Comparison of ENCODE assay signal across 8 cellular contexts in the genomic region with DNA sequence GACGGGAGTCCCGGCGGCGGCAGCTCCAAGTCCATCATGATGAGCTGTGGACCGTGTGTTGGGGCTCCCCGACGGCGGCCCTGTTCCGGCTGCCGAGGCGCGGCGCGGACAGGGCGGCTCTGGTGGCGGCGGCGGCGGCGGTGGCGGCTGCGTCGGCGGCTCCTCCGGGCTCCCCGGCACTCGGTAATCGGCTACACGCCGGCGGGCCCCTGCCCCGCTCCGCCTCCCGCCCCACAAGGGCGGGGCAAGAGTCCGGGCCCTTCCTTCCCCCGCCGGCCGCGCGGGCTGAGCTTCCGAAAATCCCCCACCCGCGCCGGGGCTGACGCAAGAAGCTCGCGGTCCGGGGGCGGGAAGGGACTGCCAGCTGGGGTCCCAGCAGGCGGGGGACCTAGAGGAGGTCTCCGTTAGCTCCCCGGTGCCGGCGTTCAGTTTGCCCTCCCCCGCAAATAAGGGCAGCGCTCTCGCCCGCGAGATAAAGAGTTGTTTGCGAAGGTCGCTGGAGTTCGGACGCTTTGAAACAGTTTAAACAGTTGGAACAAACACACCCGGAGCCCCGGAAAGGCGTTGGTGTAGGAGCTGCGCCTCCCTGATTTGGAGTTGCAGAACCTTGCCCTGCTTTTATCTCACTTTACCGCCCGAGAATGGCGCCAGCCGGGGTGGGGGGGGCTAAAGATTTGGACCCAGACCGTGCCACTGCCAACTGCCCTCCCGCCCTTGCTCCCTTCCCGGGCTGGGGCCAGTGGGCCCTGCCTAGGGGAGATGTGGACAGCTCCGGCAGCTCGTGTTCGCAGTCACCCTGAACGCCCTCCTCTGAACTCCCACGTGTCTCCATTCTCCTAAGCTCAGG. TPM values are rescaled to one million over a fixed set of nuclear protein-coding genes. Genes with fewer than 3 reads are reported as not detected.
DNase-seq lines count a peak whose midpoint lies in the region; ATAC-seq and TF ChIP-seq lines count a peak whose summit lies in the region.

TSS of gene NFE2L2 (minus strand) at position 189 of the 847 bp plus-strand sequence. CDS start at position 38, 151 bp downstream.

- in situ Hi-C loops in IMR-90 (cut with MboI; ENCODE audit: low sequenced_read_pairs) = loop anchor here (5.0 kb wide), 1 partner anchor 68 kb away; no protein-coding TSS in a partner anchor

- peak within 1 kb of the TSS; percentile 77 for H2AK5ac ChIP-seq in IMR-90 (ENCODE audit: low read depth, low read length)

- dilution Hi-C loops in IMR-90 (cut with HindIII; ENCODE audit: low sequenced_read_pairs, unreplicated experiment) = no loop called here

- TF ChIP-seq CTCF in IMR-90 (conservative IDR thresholded peaks at IDR 0.05; ENCODE audit: low read depth, low read length) (0 out of 2 replicates have a peak, but pooled peaks have one; percentile 1), PC-3 (conservative IDR thresholded peaks at IDR 0.05; ENCODE audit: low read depth, low read length) (no peak), epithelial cell of esophagus (IDR thresholded peaks at IDR 0.05; ENCODE audit: insufficient read depth, low read depth, low read length, missing control alignments) (no peak)

- peaks cover 5% of the 10 kb centered on the region for H3K4me1 ChIP-seq in IMR-90 (ENCODE audit: control insufficient read depth, insufficient read depth, low read length)
- peaks cover 28% of the 10 kb centered on the region for H3K4me1 ChIP-seq in PC-3 (ENCODE audit: insufficient read depth, low read length)
- peaks cover 44% of the 10 kb centered on the region for H3K4me1 ChIP-seq in mononuclear cell (ENCODE audit: insufficient read depth, low read length)

- intact Hi-C loops in IMR-90 (cut with micrococcal nuclease) = loop anchor here (5.0 to 10.0 kb wide), 3 partner anchors 133 to 458 kb away; no protein-coding TSS in a partner anchor
- intact Hi-C loops in PC-3 (cut with micrococcal nuclease) = loop anchor here (1.0 to 5.0 kb wide), 3 partner anchors 37 to 153 kb away; no protein-coding TSS in a partner anchor

- ATAC-seq in GM21528 (IDR thresholded peaks at IDR 0.05; ENCODE audit: low FRiP score, unreplicated experiment) = peak; percentile 71
- peak; percentile 84 for ATAC-seq in IMR-90 (ENCODE audit: low read depth)
- ATAC-seq in PC-3 = peak; percentile 72

- DNase-seq in DMS 273 treated with DMSO at 0.1 percent for 48 hours (lab: John Stamatoyannopoulos, UW) (peak; percentile 85), IMR-90 (peak; percentile 91), PC-3 (peak; percentile 86), activated T-cell treated with anti-CD3 and anti-CD28 coated beads for 4 hours (peak; percentile 98), epithelial cell of esophagus (ENCODE audit: low read depth) (peak; percentile 92)
- peak; percentile 94 to 95 for DNase-seq in stimulated activated CD8-positive, alpha-beta memory T cell treated with anti-CD3 and anti-CD28 coated beads, Interleukin-2, amount 100 ng/mL, for 48 hours (ENCODE audit: low read depth in 2 of 2)

- H3K4me3 ChIP-seq in IMR-90 (ENCODE audit: insufficient read depth, low read depth, low read length) = peak within 1 kb of the TSS; percentile 69
- peak within 1 kb of the TSS; percentile 81 for H3K4me3 ChIP-seq in PC-3 (ENCODE audit: low read length)
- H3K4me3 ChIP-seq in epithelial cell of esophagus (ENCODE audit: low read length) = peak within 1 kb of the TSS; percentile 86
- peak within 1 kb of the TSS; percentile 87 for H3K4me3 ChIP-seq in mononuclear cell (ENCODE audit: low read length)

- peak within 1 kb of the TSS; percentile 74 to 91 for H4K8ac ChIP-seq in IMR-90 (ENCODE audit: low read depth in 2 of 2, low read length in 2 of 2)

- H3K23ac ChIP-seq in IMR-90 (ENCODE audit: low read depth, low read length) = peak within 1 kb of the TSS; percentile 91

- POLR2A ChIA-PET in IMR-90 (lab: Charles Lee; ENCODE audit: unreplicated experiment) = interaction anchor here (0.5 to 1.7 kb wide), 9 partner anchors 10 to 101 kb away, joined by 3 to 9 read pairs (median 4); no protein-coding TSS in a partner anchor
- POLR2A ChIA-PET in PC-3 (lab: Charles Lee; ENCODE audit: unreplicated experiment) = interaction anchor here (0.6 to 1.0 kb wide), 7 partner anchors 20 to 150 kb away, joined by 3 to 21 read pairs (median 5); no protein-coding TSS in a partner anchor

- H3K79me2 ChIP-seq in PC-3 (ENCODE audit: low read length) = peaks cover 51% of the 10 kb centered on the region

- no peaks in the 10 kb centered on the region for H3K27me3 ChIP-seq in IMR-90 (ENCODE audit: control insufficient read depth, insufficient read depth, low read length)
- no peaks in the 10 kb centered on the region for H3K27me3 ChIP-seq in PC-3 (ENCODE audit: low read length)
- H3K27me3 ChIP-seq in mononuclear cell (ENCODE audit: insufficient read depth, low read length) = no peaks in the 10 kb centered on the region

- peak within 1 kb of the TSS; percentile 91 for H3K14ac ChIP-seq in IMR-90 (replicated peaks; ENCODE audit: low read depth, low read length)

- peak within 1 kb of the TSS; percentile 96 for H3K9ac ChIP-seq in IMR-90 (ENCODE audit: low read depth, low read length)
- H3K9ac ChIP-seq in PC-3 (ENCODE audit: low read length) = peak within 1 kb of the TSS; percentile 99

- H3K56ac ChIP-seq in IMR-90 (ENCODE audit: extremely low read depth, insufficient read depth, low read length) = peak within 1 kb of the TSS; percentile 94

- H3K79me1 ChIP-seq in IMR-90 (ENCODE audit: low read depth in 1 of 2, low read length in 2 of 2) = peaks cover 0 to 5% of the 10 kb centered on the region in 2 experiments; a peak in 1 of 4 replicates

- CTCF ChIA-PET in IMR-90 (lab: Yijun Ruan, JAX) (interaction anchor here (0.6 to 3.2 kb wide), 9 partner anchors 9 to 1868 kb away, joined by 3 to 29 read pairs (median 4); no protein-coding TSS in a partner anchor), PC-3 (lab: Charles Lee) (interaction anchor here (0.9 kb wide), 1 partner anchor 99 kb away, joined by 6 read pairs; no protein-coding TSS in a partner anchor)

- peak within 1 kb of the TSS; percentile 83; the same call in 2 of the 3 replicates for H2BK15ac ChIP-seq in IMR-90 (ENCODE audit: low read depth, low read length)

- H3K4me2 ChIP-seq in IMR-90 (ENCODE audit: low read depth, low read length) (peak within 1 kb of the TSS; percentile 87), PC-3 (ENCODE audit: low read length) (peak within 1 kb of the TSS; percentile 87)

- peak within 1 kb of the TSS; percentile 99 for H3K27ac ChIP-seq in IMR-90 (ENCODE audit: insufficient read depth, low read length)
- H3K27ac ChIP-seq in PC-3 (ENCODE audit: low read length) = peak within 1 kb of the TSS; percentile 95

- peak; percentile 88 for TF ChIP-seq POLR2A in IMR-90 (IDR thresholded peaks at IDR 0.05; ENCODE audit: low read depth, low read length)

- WGBS in IMR-90 (ENCODE audit: extremely low coverage in 2 of 2, insufficient read length in 1 of 2), 2 experiments = 0% methylated on average over 24 of the region's 80 CpGs; no CpG with 5 or more reads in 1 of the 2 experiments

- H3F3A ChIP-seq in PC-3 (ENCODE audit: low read length, unreplicated experiment) = no peaks in the 10 kb centered on the region

- TF ChIP-seq RAD21 in IMR-90 (IDR thresholded peaks at IDR 0.05; ENCODE audit: low read length) = no peak

- peak within 1 kb of the TSS; percentile 95 for H3K18ac ChIP-seq in IMR-90 (ENCODE audit: low read depth, low read length)

- BruUV-seq in IMR-90 (replicated peaks; lab: Mats Ljungman, UMichigan) (TSS peak; percentile 92), PC-3 (replicated peaks; lab: Mats Ljungman, UMichigan) (TSS peak; percentile 96)

- peak within 1 kb of the TSS; percentile 85 for H4K5ac ChIP-seq in IMR-90 (ENCODE audit: low read depth, low read length)

- H3K4ac ChIP-seq in IMR-90 (ENCODE audit: low read depth, low read length) = peak within 1 kb of the TSS; percentile 95

- no peaks in the 10 kb centered on the region for H3K9me3 ChIP-seq in IMR-90 (ENCODE audit: control insufficient read depth, insufficient read depth, low read length)
- no peaks in the 10 kb centered on the region for H3K9me3 ChIP-seq in PC-3 (ENCODE audit: low read length)
- no peaks in the 10 kb centered on the region for H3K9me3 ChIP-seq in mononuclear cell (ENCODE audit: low read depth, low read length)

- H4K91ac ChIP-seq in IMR-90 (ENCODE audit: insufficient read depth, low read depth, low read length) = peak within 1 kb of the TSS; percentile 94

- H2BK20ac ChIP-seq in IMR-90 (ENCODE audit: low read depth, low read length) = peak within 1 kb of the TSS; percentile 72

- H4K20me1 ChIP-seq in IMR-90 (ENCODE audit: insufficient read depth, low read length) = peaks cover 31% of the 10 kb centered on the region
- peaks cover 32% of the 10 kb centered on the region for H4K20me1 ChIP-seq in PC-3 (ENCODE audit: low read length)

- H2BK120ac ChIP-seq in IMR-90 (ENCODE audit: low read depth, low read length) = peak within 1 kb of the TSS; percentile 92

- no peaks in the 10 kb centered on the region for H3K36me3 ChIP-seq in IMR-90 (ENCODE audit: control insufficient read depth, insufficient read depth, low read length)
- H3K36me3 ChIP-seq in PC-3 (ENCODE audit: low read depth, low read length) = no peaks in the 10 kb centered on the region

- peak within 1 kb of the TSS; percentile 97 for H2BK5ac ChIP-seq in IMR-90 (ENCODE audit: low read depth, low read length, poor library complexity, severe bottlenecking)

- peak within 1 kb of the TSS; percentile 90 for H2AFZ ChIP-seq in IMR-90 (replicated peaks; ENCODE audit: low read length, poor library complexity)
- peak within 1 kb of the TSS; percentile 88 for H2AFZ ChIP-seq in PC-3 (ENCODE audit: low read length)

- H3K9me1 ChIP-seq in IMR-90 (ENCODE audit: insufficient read depth, low read length) = peaks cover 3% of the 10 kb centered on the region

- no peaks in the 10 kb centered on the region for H3K9me2 ChIP-seq in PC-3 (replicated peaks; ENCODE audit: low read length)

- peak within 1 kb of the TSS; percentile 97 for H2AK9ac ChIP-seq in IMR-90 (replicated peaks; ENCODE audit: low read depth, low read length, poor library complexity)

TF ChIP-seq in IMR-90, 13 proteins besides CTCF, POLR2A, EP300 and RAD21:
- TF ChIP-seq SMC3 (IDR thresholded peaks at IDR 0.05; ENCODE audit: low read depth, low read length) (no peak), MXI1 (IDR thresholded peaks at IDR 0.05; ENCODE audit: borderline replicate concordance, low read depth, low read length) (peak; percentile 59; the same call in 1 of the 2 replicates), RFX5 (IDR thresholded peaks at IDR 0.05; ENCODE audit: low read depth, low read length) (no peak), MAZ (IDR thresholded peaks at IDR 0.05; ENCODE audit: borderline replicate concordance, low read depth, low read length) (peak; percentile 95), RCOR1 (IDR thresholded peaks at IDR 0.05; ENCODE audit: insufficient replicate concordance, low read length) (peak; percentile 29), CEBPB (IDR thresholded peaks at IDR 0.05; ENCODE audit: low read depth, low read length) (peak; percentile 88)

RNA-seq across cellular contexts. Expression of gene NFE2L2, which starts in this region (rescaled TPM):
- total RNA-seq in IMR-90 (2012; rRNA removed) (72.8 and 83.5 TPM in 2 replicates), PC-3 (2014; rRNA removed) (17.3 and 24.2 TPM in 2 replicates), mononuclear cell (123 TPM)
- polyA plus RNA-seq in IMR-90 (2012; rRNA removed) = 64.7 and 72.7 TPM in 2 replicates
- 24.4 and 31.1 TPM in 2 replicates for polyA plus RNA-seq in IMR-90 (2012; cell fraction: cytosol; rRNA removed)
- 12.9 and 91.4 TPM in 2 replicates for polyA plus RNA-seq in IMR-90 (2012; cell fraction: nucleus; rRNA removed; ENCODE audit: low replicate concordance)

Comparison
In these comparisons a context has a peak if more than half of its experiments do, and no peak if none do; other contexts are left out.
1. Peak in every context shown above with its lines: DNase-seq, ATAC-seq, H3K4me3 ChIP-seq and H3K27ac ChIP-seq.